In genomic region chr15:92899910-92900711, GRCh38 we compare ENCODE assay signal across 8 cellular contexts. TPM values are rescaled to one million over a fixed set of nuclear protein-coding genes. Genes with fewer than 3 reads are reported as not detected.
DNase-seq lines count a peak whose midpoint lies in the region; ATAC-seq, FAIRE-seq and TF ChIP-seq lines count a peak whose summit lies in the region.

Gene CHD2, plus strand, starts transcription at chr15:92900324. Its CDS starts 914 bp downstream, at chr15:92901238.

- no peaks in the 10 kb centered on the region for H3K27me3 Mint-ChIP-seq in central memory CD8-positive, alpha-beta T cell

- ATAC-seq in GM19035 (IDR thresholded peaks at IDR 0.05; ENCODE audit: unreplicated experiment) (peak; percentile 67), HG03196 (IDR thresholded peaks at IDR 0.05; ENCODE audit: unreplicated experiment) (peak; percentile 73)
- peak; percentile 70 for ATAC-seq in central memory CD8-positive, alpha-beta T cell (replicated peaks; ENCODE audit: extremely low read depth, poor library complexity, severe bottlenecking)

- H4K20me1 ChIP-seq in keratinocyte (ENCODE audit: control insufficient read depth, extremely low read depth, insufficient read depth, low read length), result no peaks in the 10 kb centered on the region

- H3K9ac ChIP-seq in keratinocyte (ENCODE audit: control insufficient read depth, extremely low read depth, insufficient read depth, low read length), result peak within 1 kb of the TSS; percentile 100

- peaks cover 5% of the 10 kb centered on the region for H3K4me1 ChIP-seq in keratinocyte (ENCODE audit: control insufficient read depth, extremely low read depth, insufficient read depth, low read length)

- H3K36me3 ChIP-seq in WERI-Rb-1 (peaks cover 47% of the 10 kb centered on the region), keratinocyte (ENCODE audit: control insufficient read depth in 2 of 2, extremely low read depth in 1 of 2, insufficient read depth in 2 of 2, low read length in 2 of 2) (peaks cover 0 to 3% of the 10 kb centered on the region in 2 experiments)

- H3K79me2 ChIP-seq in keratinocyte (ENCODE audit: control insufficient read depth, insufficient read depth, low read length), result peaks cover 88% of the 10 kb centered on the region

- H3K9me3 Mint-ChIP-seq in central memory CD8-positive, alpha-beta T cell, result peaks cover 7% of the 10 kb centered on the region

- peak within 1 kb of the TSS; percentile 80 for H3K4me3 ChIP-seq in WERI-Rb-1 (ENCODE audit: low read depth, low read length)
- H3K4me3 ChIP-seq in keratinocyte (ENCODE audit: control insufficient read depth in 2 of 3, extremely low read depth in 1 of 3, insufficient read depth in 2 of 3, low read depth in 1 of 3, low read length in 3 of 3), result peak within 1 kb of the TSS; percentile 61 to 96 (median 96)

- peaks cover 67% of the 10 kb centered on the region for H3K36me3 Mint-ChIP-seq in central memory CD8-positive, alpha-beta T cell (ENCODE audit: insufficient read depth)

- H3K27me3 ChIP-seq in WERI-Rb-1 (ENCODE audit: insufficient read depth, low read depth, severe bottlenecking) (no peaks in the 10 kb centered on the region), keratinocyte (ENCODE audit: control insufficient read depth, extremely low read depth, insufficient read depth, low read length) (no peaks in the 10 kb centered on the region)

- peaks cover 52% of the 10 kb centered on the region for H3K4me1 Mint-ChIP-seq in central memory CD8-positive, alpha-beta T cell

- dilution Hi-C loops in keratinocyte (cut with MboI; ENCODE audit: extremely low pct_ligation_motif_present, low sequenced_read_pairs), result loop anchor here (25.0 kb wide), 1 partner anchor 88 kb away; no protein-coding TSS in a partner anchor

- H2AFZ ChIP-seq in keratinocyte (ENCODE audit: control insufficient read depth, low read length), result no peak within 1 kb of the TSS

- FAIRE-seq in keratinocyte (lab: Jason Lieb, UNC), result no peak

- H3K9me1 ChIP-seq in keratinocyte (ENCODE audit: control insufficient read depth, extremely low read depth, insufficient read depth, low read length), result no peaks in the 10 kb centered on the region

- DNase-seq in AML-193 (lab: John Stamatoyannopoulos, UW), result peak; percentile 68 to 76
- peak; percentile 81 for DNase-seq in NCI-H2227 treated with DMSO at 0.1 percent for 48 hours (lab: John Stamatoyannopoulos, UW)
- DNase-seq in WERI-Rb-1, result peak; percentile 71
- peak; percentile 64 to 73 for DNase-seq in central memory CD8-positive, alpha-beta T cell (ENCODE audit: low spot score in 2 of 2)
- DNase-seq in keratinocyte (ENCODE audit: low read depth, low spot score), result no peak
- DNase-seq in stimulated activated CD4-positive, alpha-beta T cell treated with anti-CD3 and anti-CD28 coated beads, Interleukin-15, amount 100 ng/mL, for 1 hour (ENCODE audit: low read depth in 1 of 2, low spot score in 1 of 2), result peak; percentile 26 to 34

- peak within 1 kb of the TSS; percentile 98 for H3K4me2 ChIP-seq in keratinocyte (ENCODE audit: control insufficient read depth, extremely low read depth, insufficient read depth, low read depth, low read length)

- no peak for TF ChIP-seq CTCF in WERI-Rb-1 (IDR thresholded peaks at IDR 0.05; ENCODE audit: low read depth, low read length)
- TF ChIP-seq CTCF in keratinocyte (optimal IDR thresholded peaks at IDR 0.05 in 1 of 3, IDR thresholded peaks at IDR 0.05 in 1 of 3, conservative IDR thresholded peaks at IDR 0.05 in 1 of 3; ENCODE audit: extremely low read depth in 1 of 3, insufficient read depth in 2 of 3, low read length in 3 of 3), result no peak

- H3K9me3 ChIP-seq in WERI-Rb-1 (ENCODE audit: severe bottlenecking), result no peaks in the 10 kb centered on the region
- no peaks in the 10 kb centered on the region for H3K9me3 ChIP-seq in keratinocyte (ENCODE audit: control insufficient read depth, low read depth, low read length)

- H3K27ac ChIP-seq in WERI-Rb-1, result peak within 1 kb of the TSS; percentile 99
- H3K27ac ChIP-seq in keratinocyte (ENCODE audit: control insufficient read depth, insufficient read depth, low read length), result peak within 1 kb of the TSS; percentile 100

- H3K27ac Mint-ChIP-seq in central memory CD8-positive, alpha-beta T cell (ENCODE audit: low read depth), result peak within 1 kb of the TSS; percentile 99

- peak within 1 kb of the TSS; percentile 89 for H3K4me3 Mint-ChIP-seq in central memory CD8-positive, alpha-beta T cell

RNA-seq across cellular contexts. Expression of gene CHD2, which starts in this region (rescaled TPM):
- 35.3 to 62.0 TPM (median 50.8 TPM) in 3 replicates for polyA plus RNA-seq in keratinocyte
- 361 TPM for polyA plus RNA-seq in keratinocyte (2011; ENCODE audit: low read depth)
- 35.2 and 40.9 TPM in 2 replicates for polyA plus RNA-seq in keratinocyte (2011; cell fraction: cytosol; rRNA removed)
- polyA plus RNA-seq in keratinocyte (2011; cell fraction: nucleus; rRNA removed), result 193 and 213 TPM in 2 replicates
- 30.4 and 63.0 TPM in 2 replicates for polyA plus RNA-seq in keratinocyte (2012; ENCODE audit: low replicate concordance)
- 64.5 to 125 TPM (median 70.1 TPM) in 3 replicates for polyA minus RNA-seq in keratinocyte
- polyA minus RNA-seq in keratinocyte (2011; cell fraction: cytosol; rRNA and poly(A)+ RNA removed), result 31.3 TPM
- 143 and 290 TPM in 2 replicates for polyA minus RNA-seq in keratinocyte (2011; cell fraction: nucleus; rRNA and poly(A)+ RNA removed)
